ENCODE assay signal across 1 cellular context in genomic region chr7:133293390-133294110, GRCh38.
A peak's percentile ranks its signal among the peaks of the same experiment; 100 is the strongest.
TF ChIP-seq lines count a peak whose summit lies in the region.

No MANE protein-coding gene starts in this region.

TF ChIP-seq in SK-N-SH, 30 proteins besides CTCF, POLR2A, EP300 and RAD21:
- TF ChIP-seq RCOR1 (IDR thresholded peaks at IDR 0.05; ENCODE audit: low read length) = peak; percentile 9; the same call in 1 of the 2 replicates
- no peak for TF ChIP-seq TAF1 (IDR thresholded peaks at IDR 0.05; ENCODE audit: borderline replicate concordance, low read depth, low read length)
- peak; percentile 32; the same call in 1 of the 2 replicates for TF ChIP-seq GATA2 (CRISPR knock-in tag; IDR thresholded peaks at IDR 0.05)
